19 cellular contexts compared by ENCODE assay signal in genomic region chr21:43997766-43998742, GRCh38. TPM values are rescaled to one million over a fixed set of nuclear protein-coding genes. Genes with fewer than 3 reads are reported as not detected.
A peak's percentile ranks its signal among the peaks of the same experiment; 100 is the strongest.
DNase-seq lines count a peak whose midpoint lies in the region; ATAC-seq and TF ChIP-seq lines count a peak whose summit lies in the region.
"Had no signal": no experiment of that assay in that cellular context is flagged by ENCODE, and none has a peak within 500 bp of the region (broad histone marks: within the 10 kb centered on the region; RNA-seq: fewer than 3 reads in every experiment).

No MANE protein-coding gene starts in this region.

- ATAC-seq in Right ventricle myocardium superior (ENCODE audit: poor library complexity): no peak
- no peak for ATAC-seq in heart left ventricle
- ATAC-seq: A549; CD8-positive, alpha-beta T cell; GM23338; HCT116 had no signal

- H3K4me3 Mint-ChIP-seq in Calu3 (ENCODE audit: low read depth, unreplicated experiment): no peak overlapping the region
- H3K4me3 Mint-ChIP-seq: CD8-positive, alpha-beta T cell; GM23338 had no signal

- no peaks in the 10 kb centered on the region for H3K27me3 ChIP-seq in heart left ventricle
- H3K27me3 ChIP-seq: BLaER1 treated with 17β-estradiol and CSF1 and Interleukin-3, amounts not matched to agents 10 nM and 100 nM had no signal

- no TSS peak for BruUV-seq in Calu3 (replicated peaks; lab: Mats Ljungman, UMichigan)

- H3K36me3 Mint-ChIP-seq in Calu3 (ENCODE audit: insufficient read depth, unreplicated experiment): no peaks in the 10 kb centered on the region
- H3K36me3 Mint-ChIP-seq: CD8-positive, alpha-beta T cell had no signal

- H3K4me1 Mint-ChIP-seq in Calu3 (ENCODE audit: low read depth, unreplicated experiment): no peaks in the 10 kb centered on the region
- H3K4me1 Mint-ChIP-seq: GM23338 had no signal

- H3K27ac ChIP-seq in heart left ventricle: no peak overlapping the region
- H3K27ac ChIP-seq: A549; BLaER1 treated with 17β-estradiol and CSF1 and Interleukin-3, amounts not matched to agents 10 nM and 100 nM had no signal

- H3K27ac Mint-ChIP-seq in Calu3 (ENCODE audit: unreplicated experiment): no peak overlapping the region
- H3K27ac Mint-ChIP-seq: CD8-positive, alpha-beta T cell; GM23338 had no signal

- TF ChIP-seq POLR2A in heart left ventricle (IDR thresholded peaks at IDR 0.05): no peak

- no peak overlapping the region for H3K4me3 ChIP-seq in heart left ventricle
- H3K4me3 ChIP-seq: A549; BLaER1 treated with 17β-estradiol and CSF1 and Interleukin-3, amounts not matched to agents 10 nM and 100 nM; GM23338 had no signal

- H3K9me3 Mint-ChIP-seq in Calu3 (ENCODE audit: low read depth, unreplicated experiment): no peaks in the 10 kb centered on the region
- H3K9me3 Mint-ChIP-seq: CD8-positive, alpha-beta T cell; GM23338 had no signal

- H3K36me3 ChIP-seq in heart left ventricle: no peaks in the 10 kb centered on the region
- H3K36me3 ChIP-seq: BLaER1 treated with 17β-estradiol and CSF1 and Interleukin-3, amounts not matched to agents 10 nM and 100 nM had no signal

- no peaks in the 10 kb centered on the region for H3K27me3 Mint-ChIP-seq in Calu3 (ENCODE audit: unreplicated experiment)

- CTCF ChIA-PET in Calu3 (lab: Charles Lee): no interaction called here

- DNase-seq in Right ventricle myocardium superior: peak; percentile 1
- DNase-seq in heart left ventricle: no peak
- peak; percentile 19 for DNase-seq in RKO (ENCODE audit: low spot score)
- peak; percentile 23 for DNase-seq in kidney tubule cell (ENCODE audit: low spot score)
- no peak for DNase-seq in Calu3
- no peak for DNase-seq in HuH-7.5 (ENCODE audit: low spot score)
- DNase-seq in pons (ENCODE audit: low spot score): no peak
- DNase-seq: CD8-positive, alpha-beta T cell; DMS79; NCI-H1105 treated with DMSO at 0.1 percent for 48 hours; NCI-H1694; NCI-H2081 treated with DMSO at 0.1 percent for 48 hours; NCI-H345; NCI-H524 treated with DMSO at 0.1 percent for 48 hours; NK-92 treated with Interleukin-12 subunit alpha and Interleukin-12 subunit beta, amount 100 ng/mL, for 24 hours had no signal

- H3K4me1 ChIP-seq in heart left ventricle: no peaks in the 10 kb centered on the region
- H3K4me1 ChIP-seq: A549 had no signal

- H3K9me3 ChIP-seq in heart left ventricle: no peaks in the 10 kb centered on the region
- H3K9me3 ChIP-seq: A549 had no signal

- intact Hi-C loops in Right ventricle myocardium superior (cut with DNase I) (no loop called here), heart left ventricle (cut with DNase I) (loop anchor here in 1 of 10 donors (10.0 kb wide), 1 partner anchor 317 kb away; no protein-coding TSS in a partner anchor), Calu3 (cut with micrococcal nuclease; ENCODE audit: unreplicated experiment) (no loop called here)

- TF ChIP-seq CTCF in heart left ventricle (IDR thresholded peaks at IDR 0.05) (no peak), Calu3 (IDR thresholded peaks at IDR 0.05; ENCODE audit: unreplicated experiment) (no peak)

- 76 to 81% (median 79%) methylated on average over 5 of the region's 5 CpGs for WGBS in heart left ventricle, 4 donors

RNA-seq across cellular contexts. Expression of gene TRAPPC10, which starts 14.1 kb away (rescaled TPM):
- total RNA-seq in Right ventricle myocardium superior (20.3 TPM), heart left ventricle (10 to 100 TPM; 14.6 to 32.0 (median 22.5) TPM), Calu3 (2022) (28.8 and 37.1 TPM in 2 replicates)
- polyA plus RNA-seq in heart left ventricle: 10 to 100 TPM in 1 of 2 donors, 1 to 10 TPM in 1; 5.6 to 12.0 TPM

Comparison
In these comparisons a context has a peak if more than half of its experiments do, and no peak if none do; other contexts are left out.
1. DNase-seq: peak in Right ventricle myocardium superior (single experiment), RKO (single experiment) and kidney tubule cell (single experiment); none in heart left ventricle (0 of 5), Calu3 (single experiment), HuH-7.5 (single experiment) and pons (single experiment).